13 cellular contexts compared by ENCODE assay signal in genomic region chr9:121820286-121821005, GRCh38.
A peak's percentile ranks its signal among the peaks of the same experiment; 100 is the strongest.
DNase-seq lines count a peak whose midpoint lies in the region; ATAC-seq, FAIRE-seq and TF ChIP-seq lines count a peak whose summit lies in the region.
"Had no signal": no experiment of that assay in that cellular context is flagged by ENCODE, and none has a peak within 500 bp of the region (broad histone marks: within the 10 kb centered on the region; RNA-seq: fewer than 3 reads in every experiment).

No MANE protein-coding gene starts in this region.

- H3K4me3 ChIP-seq in astrocyte (ENCODE audit: insufficient read depth, low read depth, low read length) (no peak overlapping the region), ascending aorta (no peak overlapping the region)

- no peaks in the 10 kb centered on the region for H4K20me1 ChIP-seq in astrocyte (ENCODE audit: insufficient read depth, low read length)

- H3K4me1 Mint-ChIP-seq in astrocyte (ENCODE audit: low read depth, unreplicated experiment): no peaks in the 10 kb centered on the region
- H3K4me1 Mint-ChIP-seq in stimulated activated naive B cell treated with anti-CD40 and anti-IgM and Interleukin-4, amounts not matched to agents 10 μg/mL and 1 μg/mL and 100 μg/mL, for 72 hours: peaks cover 3 to 10% of the 10 kb centered on the region in 2 donors

- H3K27ac Mint-ChIP-seq in astrocyte (ENCODE audit: unreplicated experiment): no peak overlapping the region
- H3K27ac Mint-ChIP-seq in stimulated activated naive B cell treated with anti-CD40 and anti-IgM and Interleukin-4, amounts not matched to agents 10 μg/mL and 1 μg/mL and 100 μg/mL, for 72 hours: peak overlapping the region; percentile 67

- H3K36me3 ChIP-seq in astrocyte (ENCODE audit: insufficient read depth, low read length) (no peaks in the 10 kb centered on the region), ascending aorta (peaks cover 4 to 11% of the 10 kb centered on the region in 2 donors)

- H3K36me3 Mint-ChIP-seq in astrocyte (ENCODE audit: low read depth, unreplicated experiment): peaks cover 5% of the 10 kb centered on the region
- H3K36me3 Mint-ChIP-seq in stimulated activated naive B cell treated with anti-CD40 and anti-IgM and Interleukin-4, amounts not matched to agents 10 μg/mL and 1 μg/mL and 100 μg/mL, for 72 hours: no peaks in the 10 kb centered on the region

- no peaks in the 10 kb centered on the region for H3K9me3 ChIP-seq in astrocyte (ENCODE audit: insufficient read depth, low read depth, low read length)
- no peaks in the 10 kb centered on the region for H3K9me3 ChIP-seq in ascending aorta

- no peak overlapping the region for H3K9ac ChIP-seq in astrocyte (ENCODE audit: low read length)

- peak; percentile 19 for DNase-seq in NCI-H2171 treated with DMSO at 0.1 percent for 48 hours (lab: John Stamatoyannopoulos, UW)
- no peak for DNase-seq in NCI-H2171 (lab: John Stamatoyannopoulos, UW)
- DNase-seq in astrocyte (ENCODE audit: low read depth): no peak
- peak; percentile 44 for DNase-seq in islet precursor cell
- DNase-seq in stimulated activated naive B cell treated with anti-CD40 and anti-IgM and Interleukin-4, amounts not matched to agents 10 μg/mL and 1 μg/mL and 100 μg/mL, for 72 hours: no peak
- DNase-seq in cardiac septum (ENCODE audit: low spot score): no peak
- DNase-seq in ascending aorta (ENCODE audit: low spot score in 2 of 2): no peak
- no peak for DNase-seq in NCI-H1436 (lab: John Stamatoyannopoulos, UW)
- DNase-seq: NCI-H1092 treated with DMSO at 0.1 percent for 48 hours, SHP77 had no signal

- H3K4me1 ChIP-seq in astrocyte (ENCODE audit: insufficient read depth, low read length): peaks cover 7% of the 10 kb centered on the region
- no peaks in the 10 kb centered on the region for H3K4me1 ChIP-seq in ascending aorta

- H3K79me2 ChIP-seq in astrocyte (ENCODE audit: insufficient read depth, low read length): no peaks in the 10 kb centered on the region

- H3K27me3 Mint-ChIP-seq in astrocyte (ENCODE audit: low read depth, unreplicated experiment): peaks cover 62% of the 10 kb centered on the region
- peaks cover 3 to 22% of the 10 kb centered on the region in 2 donors for H3K27me3 Mint-ChIP-seq in stimulated activated naive B cell treated with anti-CD40 and anti-IgM and Interleukin-4, amounts not matched to agents 10 μg/mL and 1 μg/mL and 100 μg/mL, for 72 hours

- H3K27ac ChIP-seq in astrocyte (ENCODE audit: low read depth, low read length): no peak overlapping the region
- H3K27ac ChIP-seq in ascending aorta: no peak overlapping the region
- H3K27ac ChIP-seq: 22Rv1 had no signal

- H3K4me3 Mint-ChIP-seq in astrocyte (ENCODE audit: unreplicated experiment): no peak overlapping the region
- H3K4me3 Mint-ChIP-seq in stimulated activated naive B cell treated with anti-CD40 and anti-IgM and Interleukin-4, amounts not matched to agents 10 μg/mL and 1 μg/mL and 100 μg/mL, for 72 hours: no peak overlapping the region

- TF ChIP-seq CTCF in astrocyte (IDR thresholded peaks at IDR 0.05; ENCODE audit: insufficient read depth, low read depth, low read length) (no peak), ascending aorta (IDR thresholded peaks at IDR 0.05) (no peak)

- peak overlapping the region; percentile 86 for H3K4me2 ChIP-seq in astrocyte (ENCODE audit: low read length)

- H2AFZ ChIP-seq in astrocyte (ENCODE audit: low read depth, low read length): no peak overlapping the region

- intact Hi-C loops in cardiac septum (cut with DNase I): no loop called here
- intact Hi-C loops in ascending aorta (cut with DNase I): no loop called here

- no peak for FAIRE-seq in astrocyte (lab: Jason Lieb, UNC)
- FAIRE-seq: HTR-8/SVneo, RCC 7860 had no signal

- no peak for ATAC-seq in stimulated activated naive B cell treated with anti-CD40 and anti-IgM and Interleukin-4, amounts not matched to agents 10 μg/mL and 1 μg/mL and 100 μg/mL, for 72 hours (replicated peaks)

- H3K27me3 ChIP-seq in astrocyte (ENCODE audit: insufficient read depth, low read length) (peaks cover 4% of the 10 kb centered on the region), ascending aorta (no peaks in the 10 kb centered on the region)

- H3K9me3 Mint-ChIP-seq in astrocyte (ENCODE audit: unreplicated experiment): peaks cover 3% of the 10 kb centered on the region
- no peaks in the 10 kb centered on the region for H3K9me3 Mint-ChIP-seq in stimulated activated naive B cell treated with anti-CD40 and anti-IgM and Interleukin-4, amounts not matched to agents 10 μg/mL and 1 μg/mL and 100 μg/mL, for 72 hours

Comparison
In these comparisons a context has a peak if more than half of its experiments do, and no peak if none do; other contexts are left out.
1. DNase-seq: peak in NCI-H2171 treated with DMSO at 0.1 percent for 48 hours (single experiment) and islet precursor cell (single experiment); none in NCI-H2171 (single experiment), astrocyte (single experiment), stimulated activated naive B cell treated with anti-CD40 and anti-IgM and Interleukin-4, amounts not matched to agents 10 μg/mL and 1 μg/mL and 100 μg/mL, for 72 hours (single experiment), cardiac septum (single experiment), ascending aorta (0 of 2) and NCI-H1436 (single experiment).